27 cellular contexts compared by ENCODE assay signal in genomic region chr6:111830003-111830402, GRCh38. TPM values are rescaled to one million over a fixed set of nuclear protein-coding genes. Genes with fewer than 3 reads are reported as not detected.
A peak's percentile ranks its signal among the peaks of the same experiment; 100 is the strongest.
DNase-seq lines count a peak whose midpoint lies in the region; ATAC-seq, FAIRE-seq and TF ChIP-seq lines count a peak whose summit lies in the region.
"Had no signal": no experiment of that assay in that cellular context is flagged by ENCODE, and none has a peak within 500 bp of the region (broad histone marks: within the 10 kb centered on the region; RNA-seq: fewer than 3 reads in every experiment).

No MANE protein-coding gene starts in this region.

- DNase-seq in activated CD8-positive, alpha-beta T cell treated with anti-CD3 and anti-CD28 coated beads for 36 hours, result no peak
- no peak for DNase-seq in activated CD8-positive, alpha-beta T cell treated with anti-CD3 and anti-CD28 coated beads, Interleukin-2, amount 10 ng/mL, durations not matched to agents 7 days and 5 days
- DNase-seq in HTR-8/SVneo (ENCODE audit: insufficient read length, low spot score) (peak; percentile 47), nephron progenitor cell (no peak), HAP-1 (ENCODE audit: low spot score in 2 of 2) (no peak)
- DNase-seq in activated naive CD8-positive, alpha-beta T cell treated with anti-CD3 and anti-CD28 coated beads, Interleukin-2, amount 10 ng/mL, durations not matched to agents 7 days and 5 days, result no peak
- DNase-seq: activated CD4-positive, alpha-beta memory T cell treated with anti-CD3 and anti-CD28 coated beads, Interleukin-2, amount 10 ng/mL, durations not matched to agents 7 days and 5 days; body of pancreas; endodermal cell; KBM-7; kidney; NCI-H1694; NCI-H2171 treated with DMSO at 0.1 percent for 48 hours; NCI-H69; occipital lobe; stimulated activated naive CD4-positive, alpha-beta T cell; tibial artery had no signal

- H3K9me3 Mint-ChIP-seq in activated CD8-positive, alpha-beta T cell treated with anti-CD3 and anti-CD28 coated beads for 36 hours, result no peaks in the 10 kb centered on the region
- H3K9me3 Mint-ChIP-seq in activated CD8-positive, alpha-beta T cell treated with anti-CD3 and anti-CD28 coated beads, Interleukin-2, amount 10 ng/mL, durations not matched to agents 7 days and 5 days (ENCODE audit: insufficient read depth), result no peaks in the 10 kb centered on the region
- no peaks in the 10 kb centered on the region for H3K9me3 Mint-ChIP-seq in activated naive CD8-positive, alpha-beta T cell treated with anti-CD3 and anti-CD28 coated beads, Interleukin-2, amount 10 ng/mL, durations not matched to agents 7 days and 5 days
- H3K9me3 Mint-ChIP-seq in nephron progenitor cell, result no peaks in the 10 kb centered on the region
- H3K9me3 Mint-ChIP-seq: activated CD4-positive, alpha-beta memory T cell treated with anti-CD3 and anti-CD28 coated beads, Interleukin-2, amount 10 ng/mL, durations not matched to agents 7 days and 5 days; endodermal cell; T-helper 2 cell treated with Interferon-gamma antibody and Interleukin-4, amounts not matched to agents 5 μg/mL and 100 μg/mL, for 36 hours had no signal

- H3K36me3 ChIP-seq in HAP-1 (replicated peaks), result no peaks in the 10 kb centered on the region
- H3K36me3 ChIP-seq: tibial artery had no signal

- no peaks in the 10 kb centered on the region for H3K27me3 ChIP-seq in HAP-1 (ENCODE audit: low read depth)
- H3K27me3 ChIP-seq: body of pancreas, tibial artery had no signal

- H3K27ac Mint-ChIP-seq in activated CD8-positive, alpha-beta T cell treated with anti-CD3 and anti-CD28 coated beads for 36 hours, result peak overlapping the region; percentile 38
- H3K27ac Mint-ChIP-seq in activated CD8-positive, alpha-beta T cell treated with anti-CD3 and anti-CD28 coated beads, Interleukin-2, amount 10 ng/mL, durations not matched to agents 7 days and 5 days, result no peak overlapping the region
- H3K27ac Mint-ChIP-seq in activated naive CD8-positive, alpha-beta T cell treated with anti-CD3 and anti-CD28 coated beads, Interleukin-2, amount 10 ng/mL, durations not matched to agents 7 days and 5 days, result peak overlapping the region; percentile 0
- H3K27ac Mint-ChIP-seq in nephron progenitor cell, result peak overlapping the region; percentile 43
- H3K27ac Mint-ChIP-seq: activated CD4-positive, alpha-beta memory T cell treated with anti-CD3 and anti-CD28 coated beads, Interleukin-2, amount 10 ng/mL, durations not matched to agents 7 days and 5 days; endodermal cell; T-helper 2 cell treated with Interferon-gamma antibody and Interleukin-4, amounts not matched to agents 5 μg/mL and 100 μg/mL, for 36 hours had no signal

- peaks cover 70% of the 10 kb centered on the region for H3K36me3 Mint-ChIP-seq in activated CD8-positive, alpha-beta T cell treated with anti-CD3 and anti-CD28 coated beads for 36 hours (ENCODE audit: low read depth)
- peaks cover 31% of the 10 kb centered on the region for H3K36me3 Mint-ChIP-seq in activated CD8-positive, alpha-beta T cell treated with anti-CD3 and anti-CD28 coated beads, Interleukin-2, amount 10 ng/mL, durations not matched to agents 7 days and 5 days (ENCODE audit: low read depth)
- H3K36me3 Mint-ChIP-seq in activated naive CD8-positive, alpha-beta T cell treated with anti-CD3 and anti-CD28 coated beads, Interleukin-2, amount 10 ng/mL, durations not matched to agents 7 days and 5 days, result peaks cover 18% of the 10 kb centered on the region
- H3K36me3 Mint-ChIP-seq in nephron progenitor cell (ENCODE audit: low read depth), result peaks cover 26% of the 10 kb centered on the region

- H3K27me3 Mint-ChIP-seq in activated CD8-positive, alpha-beta T cell treated with anti-CD3 and anti-CD28 coated beads for 36 hours, result no peaks in the 10 kb centered on the region
- H3K27me3 Mint-ChIP-seq in activated CD8-positive, alpha-beta T cell treated with anti-CD3 and anti-CD28 coated beads, Interleukin-2, amount 10 ng/mL, durations not matched to agents 7 days and 5 days (ENCODE audit: low read depth), result no peaks in the 10 kb centered on the region
- no peaks in the 10 kb centered on the region for H3K27me3 Mint-ChIP-seq in activated naive CD8-positive, alpha-beta T cell treated with anti-CD3 and anti-CD28 coated beads, Interleukin-2, amount 10 ng/mL, durations not matched to agents 7 days and 5 days
- H3K27me3 Mint-ChIP-seq in nephron progenitor cell (ENCODE audit: low read depth, poor library complexity), result no peaks in the 10 kb centered on the region
- H3K27me3 Mint-ChIP-seq: activated CD4-positive, alpha-beta memory T cell treated with anti-CD3 and anti-CD28 coated beads, Interleukin-2, amount 10 ng/mL, durations not matched to agents 7 days and 5 days had no signal

- CTCF ChIA-PET in activated CD8-positive, alpha-beta T cell treated with anti-CD3 and anti-CD28 coated beads for 36 hours (lab: Charles Lee), result no interaction called here
- CTCF ChIA-PET in activated CD8-positive, alpha-beta T cell treated with anti-CD3 and anti-CD28 coated beads, Interleukin-2, amount 10 ng/mL, durations not matched to agents 7 days and 5 days (lab: Charles Lee), result interaction anchor here (1.1 to 1.5 kb wide), 4 partner anchors 10 to 40 kb away, joined by 3 to 6 read pairs (median 3); no protein-coding TSS in a partner anchor

- peak; percentile 72 for FAIRE-seq in HTR-8/SVneo (lab: Jason Lieb, UNC)
- FAIRE-seq: A204.1, colon, D721Med, GM18507, kidney had no signal

- no peaks in the 10 kb centered on the region for H3K9me3 ChIP-seq in HAP-1
- H3K9me3 ChIP-seq: body of pancreas, tibial artery had no signal

- ATAC-seq in activated CD8-positive, alpha-beta T cell treated with anti-CD3 and anti-CD28 coated beads for 36 hours, result no peak
- no peak for ATAC-seq in activated CD8-positive, alpha-beta T cell treated with anti-CD3 and anti-CD28 coated beads, Interleukin-2, amount 10 ng/mL, durations not matched to agents 7 days and 5 days
- ATAC-seq in activated naive CD8-positive, alpha-beta T cell treated with anti-CD3 and anti-CD28 coated beads, Interleukin-2, amount 10 ng/mL, durations not matched to agents 7 days and 5 days (ENCODE audit: low read depth), result no peak
- ATAC-seq in GM21723 (IDR thresholded peaks at IDR 0.05; ENCODE audit: unreplicated experiment), result no peak
- ATAC-seq in GM18909 (IDR thresholded peaks at IDR 0.05; ENCODE audit: poor library complexity, unreplicated experiment), result no peak
- ATAC-seq: body of pancreas had no signal

- H3K4me3 Mint-ChIP-seq in activated CD8-positive, alpha-beta T cell treated with anti-CD3 and anti-CD28 coated beads for 36 hours, result no peak overlapping the region
- H3K4me3 Mint-ChIP-seq in activated CD8-positive, alpha-beta T cell treated with anti-CD3 and anti-CD28 coated beads, Interleukin-2, amount 10 ng/mL, durations not matched to agents 7 days and 5 days, result no peak overlapping the region
- H3K4me3 Mint-ChIP-seq in activated naive CD8-positive, alpha-beta T cell treated with anti-CD3 and anti-CD28 coated beads, Interleukin-2, amount 10 ng/mL, durations not matched to agents 7 days and 5 days, result no peak overlapping the region
- no peak overlapping the region for H3K4me3 Mint-ChIP-seq in nephron progenitor cell
- H3K4me3 Mint-ChIP-seq: activated CD4-positive, alpha-beta memory T cell treated with anti-CD3 and anti-CD28 coated beads, Interleukin-2, amount 10 ng/mL, durations not matched to agents 7 days and 5 days; endodermal cell; T-helper 2 cell treated with Interferon-gamma antibody and Interleukin-4, amounts not matched to agents 5 μg/mL and 100 μg/mL, for 36 hours had no signal

- H3K4me1 Mint-ChIP-seq in activated CD8-positive, alpha-beta T cell treated with anti-CD3 and anti-CD28 coated beads for 36 hours (ENCODE audit: low read depth), result peaks cover 97% of the 10 kb centered on the region
- peaks cover 74% of the 10 kb centered on the region for H3K4me1 Mint-ChIP-seq in activated CD8-positive, alpha-beta T cell treated with anti-CD3 and anti-CD28 coated beads, Interleukin-2, amount 10 ng/mL, durations not matched to agents 7 days and 5 days (ENCODE audit: low read depth)
- peaks cover 52% of the 10 kb centered on the region for H3K4me1 Mint-ChIP-seq in activated naive CD8-positive, alpha-beta T cell treated with anti-CD3 and anti-CD28 coated beads, Interleukin-2, amount 10 ng/mL, durations not matched to agents 7 days and 5 days
- H3K4me1 Mint-ChIP-seq in nephron progenitor cell, result peaks cover 31% of the 10 kb centered on the region
- H3K4me1 Mint-ChIP-seq: endodermal cell had no signal

- no peaks in the 10 kb centered on the region for H3K4me1 ChIP-seq in HAP-1
- H3K4me1 ChIP-seq: body of pancreas had no signal

- TF ChIP-seq CTCF in activated CD8-positive, alpha-beta T cell treated with anti-CD3 and anti-CD28 coated beads for 36 hours (IDR thresholded peaks at IDR 0.05), result no peak
- no peak for TF ChIP-seq CTCF in nephron progenitor cell (IDR thresholded peaks at IDR 0.05)

- H3K4me3 ChIP-seq in HAP-1, result no peak overlapping the region
- H3K4me3 ChIP-seq: body of pancreas, lung, smooth muscle cell, tibial artery had no signal

- in situ Hi-C loops in HAP-1 (cut with MboI; ENCODE audit: low sequenced_read_pairs), result no loop called here

- POLR2A ChIA-PET in activated CD8-positive, alpha-beta T cell treated with anti-CD3 and anti-CD28 coated beads for 36 hours (lab: Charles Lee), result interaction anchor here (0.6 to 2.2 kb wide), 7 partner anchors 10 to 224 kb away, joined by 3 to 5 read pairs (median 3); partner anchors contain the start of gene TRAF3IP2
- POLR2A ChIA-PET in activated CD8-positive, alpha-beta T cell treated with anti-CD3 and anti-CD28 coated beads, Interleukin-2, amount 10 ng/mL, durations not matched to agents 7 days and 5 days (lab: Charles Lee), result no interaction called here
- POLR2A ChIA-PET in activated naive CD8-positive, alpha-beta T cell treated with anti-CD3 and anti-CD28 coated beads, Interleukin-2, amount 10 ng/mL, durations not matched to agents 7 days and 5 days (lab: Charles Lee), result interaction anchor here (1.2 kb wide), 1 partner anchor 24 kb away, joined by 3 read pairs; no protein-coding TSS in a partner anchor

- intact Hi-C loops in activated CD8-positive, alpha-beta T cell treated with anti-CD3 and anti-CD28 coated beads for 36 hours (cut with micrococcal nuclease), result no loop called here

RNA-seq across cellular contexts. Expression of gene FYN, which starts 43.2 kb away (rescaled TPM):
- total RNA-seq in activated CD8-positive, alpha-beta T cell treated with anti-CD3 and anti-CD28 coated beads for 36 hours, result 100 to 1,000 TPM; 384 to 386 TPM
- total RNA-seq in activated CD8-positive, alpha-beta T cell treated with anti-CD3 and anti-CD28 coated beads, Interleukin-2, amount 10 ng/mL, durations not matched to agents 7 days and 5 days, result 100 to 1,000 TPM; 148 to 154 TPM
- 100 to 1,000 TPM; 363 to 409 TPM for total RNA-seq in activated naive CD8-positive, alpha-beta T cell treated with anti-CD3 and anti-CD28 coated beads, Interleukin-2, amount 10 ng/mL, durations not matched to agents 7 days and 5 days
- total RNA-seq: G401 had no signal
